ENCODE assay signal across 1 cellular context in genomic region chr1:169491845-169492281, GRCh38.
TF ChIP-seq lines count a peak whose summit lies in the region.

No MANE protein-coding gene starts in this region.

TF ChIP-seq in GM23338, 12 proteins besides CTCF, POLR2A, EP300 and RAD21 (continued from another document):
- TF ChIP-seq ETS1 (IDR thresholded peaks at IDR 0.05), result no peak
